Comparison of ENCODE assay signal across 13 cellular contexts in the genomic region with DNA sequence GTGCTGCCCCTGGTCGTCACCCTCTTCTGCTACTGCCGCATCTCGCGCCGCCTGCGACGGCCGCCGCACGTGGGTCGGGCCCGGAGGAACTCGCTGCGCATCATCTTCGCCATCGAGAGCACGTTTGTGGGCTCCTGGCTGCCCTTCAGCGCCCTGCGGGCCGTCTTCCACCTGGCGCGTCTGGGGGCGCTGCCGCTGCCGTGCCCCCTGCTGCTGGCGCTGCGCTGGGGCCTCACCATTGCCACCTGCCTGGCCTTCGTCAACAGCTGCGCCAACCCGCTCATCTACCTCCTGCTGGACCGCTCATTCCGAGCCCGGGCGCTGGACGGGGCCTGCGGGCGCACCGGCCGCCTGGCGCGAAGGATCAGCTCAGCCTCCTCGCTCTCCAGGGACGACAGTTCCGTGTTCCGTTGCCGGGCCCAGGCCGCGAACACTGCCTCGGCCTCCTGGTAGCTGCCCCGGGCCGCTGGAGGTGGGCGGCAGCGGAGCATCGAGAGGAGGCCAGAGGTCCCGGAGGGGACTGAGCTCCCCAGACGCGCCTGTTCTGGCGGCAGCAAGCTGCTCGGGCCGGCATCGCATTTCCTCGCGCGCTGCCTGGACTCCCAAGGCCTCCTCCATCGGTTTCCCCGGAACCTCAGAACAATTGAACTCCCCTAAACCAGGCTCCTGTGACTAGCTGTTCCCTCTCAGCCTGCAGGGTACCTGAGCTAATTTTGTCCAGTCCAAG. TPM values are rescaled to one million over a fixed set of nuclear protein-coding genes. Genes with fewer than 3 reads are reported as not detected.
DNase-seq lines count a peak whose midpoint lies in the region; ATAC-seq and TF ChIP-seq lines count a peak whose summit lies in the region.
"Had no signal": no experiment of that assay in that cellular context is flagged by ENCODE, and none has a peak within 500 bp of the region (broad histone marks: within the 10 kb centered on the region; RNA-seq: fewer than 3 reads in every experiment).

No MANE protein-coding gene starts in this region.

- H3K9ac ChIP-seq in NT2/D1 (ENCODE audit: insufficient read length, low read depth) (peak overlapping the region; percentile 9), fibroblast of lung (ENCODE audit: insufficient read depth, low read length) (no peak overlapping the region)
- H3K9ac ChIP-seq: parathyroid adenoma had no signal

- no peaks in the 10 kb centered on the region for H3K79me2 ChIP-seq in fibroblast of lung (ENCODE audit: control insufficient read depth, insufficient read depth, low read length)
- H3K79me2 ChIP-seq: parathyroid adenoma had no signal

- H3K27me3 ChIP-seq in NT2/D1 (ENCODE audit: insufficient read depth, insufficient read length) (no peaks in the 10 kb centered on the region), fibroblast of lung (ENCODE audit: control insufficient read depth, insufficient read depth, low read length) (peaks cover 52% of the 10 kb centered on the region), gastroesophageal sphincter (peaks cover 91% of the 10 kb centered on the region)

- no peak for TF ChIP-seq CTCF in fibroblast of lung (conservative IDR thresholded peaks at IDR 0.05 in 1 of 2, IDR thresholded peaks at IDR 0.05 in 1 of 2; ENCODE audit: low read depth in 1 of 2, low read length in 2 of 2)
- no peak for TF ChIP-seq CTCF in gastroesophageal sphincter (IDR thresholded peaks at IDR 0.05)

- H3K4me3 ChIP-seq in NT2/D1 (ENCODE audit: insufficient read length, low read depth) (no peak overlapping the region), fibroblast of lung (replicated peaks in 1 of 4; ENCODE audit: control extremely low read depth in 1 of 4, insufficient read depth in 1 of 4, low read depth in 3 of 4, low read length in 4 of 4) (no peak overlapping the region), skeletal muscle cell (ENCODE audit: low read depth, low read length) (peak overlapping the region; percentile 28), gastroesophageal sphincter (peak overlapping the region in 1 of 2 donors; percentile 44)

- H3K27ac ChIP-seq in fibroblast of lung (ENCODE audit: insufficient read depth, low read length): no peak overlapping the region
- H3K27ac ChIP-seq in gastroesophageal sphincter: no peak overlapping the region
- H3K27ac ChIP-seq: parathyroid adenoma had no signal

- TF ChIP-seq EP300 in gastroesophageal sphincter (IDR thresholded peaks at IDR 0.05): no peak

- no peak for TF ChIP-seq POLR2A in gastroesophageal sphincter (IDR thresholded peaks at IDR 0.05)

- DNase-seq in GM03348 (ENCODE audit: low spot score): peak; percentile 38
- DNase-seq in NT2/D1 (ENCODE audit: low read depth, low spot score): no peak
- DNase-seq in fibroblast of lung (ENCODE audit: low read depth in 2 of 2): no peak
- no peak for DNase-seq in skeletal muscle cell (ENCODE audit: low read depth)
- no peak for DNase-seq in NCI-H2171 (lab: John Stamatoyannopoulos, UW)
- DNase-seq in DMS153 (lab: John Stamatoyannopoulos, UW): no peak
- no peak for DNase-seq in NCI-H82 treated with DMSO at 0.1 percent for 48 hours (lab: John Stamatoyannopoulos, UW; ENCODE audit: unreplicated experiment)
- DNase-seq: activated CD8-positive, alpha-beta memory T cell treated with anti-CD3 and anti-CD28 coated beads, Interleukin-2, amount 10 ng/mL, durations not matched to agents 7 days and 5 days; NCI-H748 treated with DMSO at 0.1 percent for 48 hours had no signal

- H3K4me1 ChIP-seq in NT2/D1 (ENCODE audit: insufficient read depth, insufficient read length) (peaks cover 5% of the 10 kb centered on the region), fibroblast of lung (ENCODE audit: control insufficient read depth, extremely low read depth, insufficient read depth, low read length) (no peaks in the 10 kb centered on the region), gastroesophageal sphincter (peaks cover 0 to 14% (median 12%) of the 10 kb centered on the region in 3 donors)
- H3K4me1 ChIP-seq: parathyroid adenoma had no signal

- ATAC-seq in gastroesophageal sphincter: no peak
- ATAC-seq: activated CD8-positive, alpha-beta memory T cell treated with anti-CD3 and anti-CD28 coated beads, Interleukin-2, amount 10 ng/mL, durations not matched to agents 7 days and 5 days had no signal

- no peaks in the 10 kb centered on the region for H4K20me1 ChIP-seq in fibroblast of lung (ENCODE audit: control insufficient read depth, extremely low read depth, insufficient read depth, low read length)

- no peak overlapping the region for H2AFZ ChIP-seq in fibroblast of lung (ENCODE audit: low read length)
- H2AFZ ChIP-seq: parathyroid adenoma had no signal

- H3K36me3 ChIP-seq in NT2/D1 (ENCODE audit: insufficient read depth, insufficient read length, low read length) (no peaks in the 10 kb centered on the region), fibroblast of lung (ENCODE audit: control insufficient read depth, insufficient read depth, low read length) (no peaks in the 10 kb centered on the region), gastroesophageal sphincter (no peaks in the 10 kb centered on the region)

- no CpG with 5 or more reads among the region's 66 CpGs for WGBS in gastroesophageal sphincter (ENCODE audit: low coverage in 1 of 2), 2 donors

- H3K4me2 ChIP-seq in fibroblast of lung (ENCODE audit: extremely low read depth, insufficient read depth, low read length): peak overlapping the region; percentile 68

- H3K9me3 ChIP-seq in NT2/D1 (ENCODE audit: insufficient read depth, low read length) (no peaks in the 10 kb centered on the region), fibroblast of lung (ENCODE audit: control insufficient read depth, insufficient read depth, low read depth, low read length) (no peaks in the 10 kb centered on the region), gastroesophageal sphincter (no peaks in the 10 kb centered on the region)

RNA-seq across cellular contexts. Expression of a gene that starts 1.1 kb away (rescaled TPM):
- total RNA-seq in fibroblast of lung: not detected in 2 replicates
- polyA plus RNA-seq in fibroblast of lung: not detected in 2 replicates
- not detected in 2 replicates for polyA plus RNA-seq in fibroblast of lung (2012)
- polyA minus RNA-seq in fibroblast of lung (ENCODE audit: low replicate concordance): not detected in 2 replicates
- not detected for total RNA-seq in gastroesophageal sphincter
- total RNA-seq: cerebellum, LHCN-M2 had no signal

RNA-seq across cellular contexts. Expression of a gene that starts 20.9 kb away (rescaled TPM):
- total RNA-seq in fibroblast of lung (not detected in 2 replicates), gastroesophageal sphincter (1 to 10 TPM in 1 of 4 donors, under 1 TPM in 1, not detected in 2; 0.47 to 2.9 TPM)
- polyA plus RNA-seq in fibroblast of lung: 0.02 and 0.03 TPM in 2 replicates
- 0.12 and 0.13 TPM in 2 replicates for polyA plus RNA-seq in fibroblast of lung (2012)
- polyA minus RNA-seq in fibroblast of lung (ENCODE audit: low replicate concordance): not detected in 2 replicates
